Comparison of ENCODE assay signal across 13 cellular contexts in genomic region chr5:96626956-96627355, GRCh38. TPM values are rescaled to one million over a fixed set of nuclear protein-coding genes. Genes with fewer than 3 reads are reported as not detected.
A peak's percentile ranks its signal among the peaks of the same experiment; 100 is the strongest.
DNase-seq lines count a peak whose midpoint lies in the region; ATAC-seq, FAIRE-seq and TF ChIP-seq lines count a peak whose summit lies in the region.
"Had no signal": no experiment of that assay in that cellular context is flagged by ENCODE, and none has a peak within 500 bp of the region (broad histone marks: within the 10 kb centered on the region; RNA-seq: fewer than 3 reads in every experiment).

No MANE protein-coding gene starts in this region.

- peaks cover 6% of the 10 kb centered on the region for H3K9me3 Mint-ChIP-seq in astrocyte (ENCODE audit: unreplicated experiment)
- no peaks in the 10 kb centered on the region for H3K9me3 Mint-ChIP-seq in activated CD4-positive, alpha-beta T cell treated with anti-CD3 and anti-CD28 coated beads, Interleukin-2, amount 10 ng/mL, durations not matched to agents 24 days and 14 days
- no peaks in the 10 kb centered on the region for H3K9me3 Mint-ChIP-seq in activated naive CD8-positive, alpha-beta T cell treated with anti-CD3 and anti-CD28 coated beads for 36 hours
- H3K9me3 Mint-ChIP-seq: activated naive CD4-positive, alpha-beta T cell treated with anti-CD3 and anti-CD28 coated beads, Interleukin-2, amount 50 U/mL, for 72 hours had no signal

- H3K79me2 ChIP-seq in astrocyte (ENCODE audit: insufficient read depth, low read length), result no peaks in the 10 kb centered on the region

- no peak overlapping the region for H3K4me3 Mint-ChIP-seq in astrocyte (ENCODE audit: unreplicated experiment)
- H3K4me3 Mint-ChIP-seq in activated CD4-positive, alpha-beta T cell treated with anti-CD3 and anti-CD28 coated beads, Interleukin-2, amount 10 ng/mL, durations not matched to agents 24 days and 14 days, result no peak overlapping the region
- no peak overlapping the region for H3K4me3 Mint-ChIP-seq in activated naive CD8-positive, alpha-beta T cell treated with anti-CD3 and anti-CD28 coated beads for 36 hours

- no peaks in the 10 kb centered on the region for H3K36me3 Mint-ChIP-seq in astrocyte (ENCODE audit: low read depth, unreplicated experiment)
- H3K36me3 Mint-ChIP-seq in activated CD4-positive, alpha-beta T cell treated with anti-CD3 and anti-CD28 coated beads, Interleukin-2, amount 10 ng/mL, durations not matched to agents 24 days and 14 days (ENCODE audit: low read depth), result no peaks in the 10 kb centered on the region
- H3K36me3 Mint-ChIP-seq in activated naive CD8-positive, alpha-beta T cell treated with anti-CD3 and anti-CD28 coated beads for 36 hours, result no peaks in the 10 kb centered on the region
- H3K36me3 Mint-ChIP-seq: activated naive CD4-positive, alpha-beta T cell treated with anti-CD3 and anti-CD28 coated beads, Interleukin-2, amount 50 U/mL, for 72 hours had no signal

- no peaks in the 10 kb centered on the region for H3K36me3 ChIP-seq in astrocyte (ENCODE audit: insufficient read depth, low read length)

- H3K4me1 ChIP-seq in astrocyte (ENCODE audit: insufficient read depth, low read length), result peaks cover 41% of the 10 kb centered on the region

- peak overlapping the region; percentile 60 for H3K4me2 ChIP-seq in astrocyte (ENCODE audit: low read length)

- no peak for TF ChIP-seq CTCF in astrocyte (IDR thresholded peaks at IDR 0.05; ENCODE audit: insufficient read depth, low read depth, low read length)

- intact Hi-C loops in activated CD4-positive, alpha-beta T cell treated with anti-CD3 and anti-CD28 coated beads, Interleukin-2, amount 10 ng/mL, durations not matched to agents 24 days and 14 days (cut with micrococcal nuclease), result no loop called here
- intact Hi-C loops in Right ventricle myocardium inferior (cut with DNase I), result no loop called here

- H3K27ac Mint-ChIP-seq in astrocyte (ENCODE audit: unreplicated experiment), result peak overlapping the region; percentile 99
- H3K27ac Mint-ChIP-seq in activated CD4-positive, alpha-beta T cell treated with anti-CD3 and anti-CD28 coated beads, Interleukin-2, amount 10 ng/mL, durations not matched to agents 24 days and 14 days, result no peak overlapping the region
- H3K27ac Mint-ChIP-seq in activated naive CD8-positive, alpha-beta T cell treated with anti-CD3 and anti-CD28 coated beads for 36 hours, result no peak overlapping the region

- no peak for ATAC-seq in Right ventricle myocardium inferior
- ATAC-seq: psoas muscle had no signal

- H3K4me1 Mint-ChIP-seq in astrocyte (ENCODE audit: low read depth, unreplicated experiment), result peaks cover 52% of the 10 kb centered on the region
- peaks cover 8% of the 10 kb centered on the region for H3K4me1 Mint-ChIP-seq in activated CD4-positive, alpha-beta T cell treated with anti-CD3 and anti-CD28 coated beads, Interleukin-2, amount 10 ng/mL, durations not matched to agents 24 days and 14 days
- peaks cover 3% of the 10 kb centered on the region for H3K4me1 Mint-ChIP-seq in activated naive CD8-positive, alpha-beta T cell treated with anti-CD3 and anti-CD28 coated beads for 36 hours

- H3K27ac ChIP-seq in astrocyte (ENCODE audit: low read depth, low read length), result peak overlapping the region; percentile 97
- H3K27ac ChIP-seq: psoas muscle had no signal

- peak; percentile 36 for DNase-seq in A172 (ENCODE audit: low spot score)
- DNase-seq in HS-5 (ENCODE audit: low read depth), result peak; percentile 57
- DNase-seq in astrocyte (ENCODE audit: low read depth), result peak; percentile 99
- DNase-seq in iris pigment epithelial cell (ENCODE audit: low read depth), result peak; percentile 97
- no peak for DNase-seq in activated CD4-positive, alpha-beta T cell treated with anti-CD3 and anti-CD28 coated beads, Interleukin-2, amount 10 ng/mL, durations not matched to agents 24 days and 14 days
- DNase-seq in activated CD4-positive, CD25-positive, alpha-beta regulatory T cell treated with anti-CD3 and anti-CD28 coated beads, Interleukin-2, amount 50 U/mL, for 72 hours, result no peak
- no peak for DNase-seq in activated naive CD8-positive, alpha-beta T cell treated with anti-CD3 and anti-CD28 coated beads for 36 hours
- no peak for DNase-seq in Right ventricle myocardium inferior (ENCODE audit: missing footprints)
- DNase-seq: NK-92 treated with Interleukin-12 subunit alpha and Interleukin-12 subunit beta, amount 100 ng/mL, for 24 hours; psoas muscle; substantia nigra had no signal

- no peaks in the 10 kb centered on the region for H3K27me3 ChIP-seq in astrocyte (ENCODE audit: insufficient read depth, low read length)

- FAIRE-seq in astrocyte (lab: Jason Lieb, UNC), result peak; percentile 95
- FAIRE-seq: A204.1 had no signal

- no peaks in the 10 kb centered on the region for H3K27me3 Mint-ChIP-seq in astrocyte (ENCODE audit: low read depth, unreplicated experiment)
- peaks cover 7% of the 10 kb centered on the region for H3K27me3 Mint-ChIP-seq in activated CD4-positive, alpha-beta T cell treated with anti-CD3 and anti-CD28 coated beads, Interleukin-2, amount 10 ng/mL, durations not matched to agents 24 days and 14 days
- no peaks in the 10 kb centered on the region for H3K27me3 Mint-ChIP-seq in activated naive CD8-positive, alpha-beta T cell treated with anti-CD3 and anti-CD28 coated beads for 36 hours

- peak overlapping the region; percentile 77 for H3K9ac ChIP-seq in astrocyte (ENCODE audit: low read length)

- no peak overlapping the region for H2AFZ ChIP-seq in astrocyte (ENCODE audit: low read depth, low read length)

- H3K4me3 ChIP-seq in astrocyte (ENCODE audit: insufficient read depth, low read depth, low read length), result no peak overlapping the region
- H3K4me3 ChIP-seq: psoas muscle had no signal

- H3K9me3 ChIP-seq in astrocyte (ENCODE audit: insufficient read depth, low read depth, low read length), result no peaks in the 10 kb centered on the region
- H3K9me3 ChIP-seq: psoas muscle had no signal

- no peaks in the 10 kb centered on the region for H4K20me1 ChIP-seq in astrocyte (ENCODE audit: insufficient read depth, low read length)

RNA-seq across cellular contexts. Expression of gene CAST, which starts 35.2 kb away (rescaled TPM):
- total RNA-seq in A172 (2014; rRNA removed; shearing (Covaris generic)), result 166 and 225 TPM in 2 replicates
- total RNA-seq in astrocyte (268 and 287 TPM in 2 replicates), Right ventricle myocardium inferior (461 TPM)
- 99.3 and 104 TPM in 2 replicates for total RNA-seq in activated CD4-positive, alpha-beta T cell treated with anti-CD3 and anti-CD28 coated beads, Interleukin-2, amount 10 ng/mL, durations not matched to agents 24 days and 14 days
- 100 to 1,000 TPM; 121 to 123 TPM for total RNA-seq in activated naive CD8-positive, alpha-beta T cell treated with anti-CD3 and anti-CD28 coated beads for 36 hours

Comparison
In these comparisons a context has a peak if more than half of its experiments do, and no peak if none do; other contexts are left out.
1. DNase-seq: peak in A172 (single experiment), HS-5 (single experiment), astrocyte (single experiment) and iris pigment epithelial cell (single experiment); none in activated CD4-positive, alpha-beta T cell treated with anti-CD3 and anti-CD28 coated beads, Interleukin-2, amount 10 ng/mL, durations not matched to agents 24 days and 14 days (single experiment), activated CD4-positive, CD25-positive, alpha-beta regulatory T cell treated with anti-CD3 and anti-CD28 coated beads, Interleukin-2, amount 50 U/mL, for 72 hours (single experiment), activated naive CD8-positive, alpha-beta T cell treated with anti-CD3 and anti-CD28 coated beads for 36 hours (single experiment) and Right ventricle myocardium inferior (single experiment).